Comparison of ENCODE assay signal across 24 cellular contexts in the genomic region with DNA sequence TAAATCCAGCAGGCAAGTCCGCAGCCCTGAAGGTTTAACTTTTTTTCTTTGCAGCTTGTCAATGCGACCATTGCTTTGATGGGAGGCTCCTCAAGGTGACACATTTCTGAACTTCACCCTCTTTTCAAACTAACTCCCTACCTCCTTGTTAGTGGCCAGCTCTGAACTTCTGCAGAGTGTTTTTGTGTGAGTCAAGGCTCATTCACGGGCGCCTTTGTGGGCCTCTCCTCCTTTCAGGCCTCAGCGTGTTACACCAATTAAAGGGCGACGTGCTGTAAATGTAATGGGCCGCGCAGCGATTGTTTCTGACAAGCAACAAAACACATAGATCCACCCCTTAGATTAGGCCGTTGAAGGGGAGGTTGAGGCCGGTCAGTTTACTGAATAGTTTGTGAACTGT. TPM values are rescaled to one million over a fixed set of nuclear protein-coding genes. Genes with fewer than 3 reads are reported as not detected.
DNase-seq lines count a peak whose midpoint lies in the region; ATAC-seq lines count a peak whose summit lies in the region.
"Had no signal": no experiment of that assay in that cellular context is flagged by ENCODE, and none has a peak within 500 bp of the region (broad histone marks: within the 10 kb centered on the region; RNA-seq: fewer than 3 reads in every experiment).

No MANE protein-coding gene starts in this region.

- H3K27me3 ChIP-seq in HUES6 (ENCODE audit: control insufficient read depth, insufficient read depth, low read length) (peaks cover 99% of the 10 kb centered on the region), iPS-15b (ENCODE audit: control insufficient read depth, insufficient read depth, low read length) (peaks cover 97% of the 10 kb centered on the region), neuronal stem cell (ENCODE audit: control insufficient read depth in 3 of 3, insufficient read depth in 3 of 3, low read depth in 1 of 3, low read length in 3 of 3) (peaks cover 42 to 99% (median 89%) of the 10 kb centered on the region in 3 experiments)

- H2BK12ac ChIP-seq in neuronal stem cell (ENCODE audit: low read length) = no peak overlapping the region

- no peaks in the 10 kb centered on the region for H3K79me1 ChIP-seq in neuronal stem cell (ENCODE audit: low read depth, low read length)

- H3K9ac ChIP-seq in HUES6 (ENCODE audit: low read length) (no peak overlapping the region), iPS-15b (ENCODE audit: low read depth, low read length) (no peak overlapping the region), neuronal stem cell (ENCODE audit: low read depth, low read length, poor library complexity) (no peak overlapping the region)

- no peaks in the 10 kb centered on the region for H3K9me3 Mint-ChIP-seq in activated CD4-positive, alpha-beta T cell treated with anti-CD3 and anti-CD28 coated beads for 36 hours (ENCODE audit: low read depth)
- H3K9me3 Mint-ChIP-seq in activated CD4-positive, alpha-beta T cell treated with anti-CD3 and anti-CD28 coated beads, Interleukin-2, amount 10 ng/mL, durations not matched to agents 7 days and 5 days = no peaks in the 10 kb centered on the region

- DNase-seq in activated CD4-positive, alpha-beta T cell treated with anti-CD3 and anti-CD28 coated beads for 36 hours = peak; percentile 28
- DNase-seq in activated CD4-positive, alpha-beta T cell treated with anti-CD3 and anti-CD28 coated beads, Interleukin-2, amount 10 ng/mL, durations not matched to agents 7 days and 5 days = no peak
- DNase-seq in neuronal stem cell (ENCODE audit: low spot score) = peak; percentile 36
- DNase-seq in medulla oblongata (ENCODE audit: extremely low spot score) = no peak
- DNase-seq in Right ventricle myocardium inferior (ENCODE audit: missing footprints) = no peak
- DNase-seq in left ventricle myocardium superior = no peak
- DNase-seq: 8988T; activated CD4-positive, alpha-beta T cell treated with anti-CD3 and anti-CD28 coated beads for 4 hours; activated CD8-positive, alpha-beta memory T cell treated with anti-CD3 and anti-CD28 coated beads, Interleukin-2, amount 50 U/mL, for 4 hours; activated effector memory CD4-positive, alpha-beta T cell treated with Interleukin-2 at 50 U/mL for 16 hours; BE2C; NCI-H1417; NCI-H524 treated with DMSO at 0.1 percent for 48 hours; stimulated activated CD4-positive, alpha-beta T cell treated with anti-CD3 and anti-CD28 coated beads, Interleukin-4, amount 100 ng/mL, for 4 hours had no signal

- H2BK120ac ChIP-seq in neuronal stem cell (ENCODE audit: low read depth, low read length) = no peak overlapping the region

- CTCF ChIA-PET in activated CD4-positive, alpha-beta T cell treated with anti-CD3 and anti-CD28 coated beads for 36 hours (lab: Charles Lee) = interaction anchor here (0.6 to 1.4 kb wide), 3 partner anchors 10 to 1067 kb away, joined by 4 read pairs; no protein-coding TSS in a partner anchor
- CTCF ChIA-PET in activated CD4-positive, alpha-beta T cell treated with anti-CD3 and anti-CD28 coated beads, Interleukin-2, amount 10 ng/mL, durations not matched to agents 7 days and 5 days (lab: Charles Lee) = interaction anchor here (0.6 to 1.4 kb wide), 3 partner anchors 51 to 171 kb away, joined by 3 to 4 read pairs (median 3); no protein-coding TSS in a partner anchor

- peak overlapping the region; percentile 53; the same call in 1 of the 2 replicates for H3K4me3 ChIP-seq in HUES6 (ENCODE audit: low read depth, low read length)
- H3K4me3 ChIP-seq in iPS-15b (ENCODE audit: low read depth, low read length) = peak overlapping the region; percentile 3
- no peak overlapping the region for H3K4me3 ChIP-seq in neuronal stem cell (ENCODE audit: low read length in 2 of 2)
- H3K4me3 ChIP-seq: cardiac muscle cell, lung, prostate gland, skin epidermis had no signal

- peaks cover 31% of the 10 kb centered on the region for H3K4me1 Mint-ChIP-seq in activated CD4-positive, alpha-beta T cell treated with anti-CD3 and anti-CD28 coated beads for 36 hours
- peaks cover 25% of the 10 kb centered on the region for H3K4me1 Mint-ChIP-seq in activated CD4-positive, alpha-beta T cell treated with anti-CD3 and anti-CD28 coated beads, Interleukin-2, amount 10 ng/mL, durations not matched to agents 7 days and 5 days

- H2AK5ac ChIP-seq in neuronal stem cell (ENCODE audit: low read depth, low read length) = no peak overlapping the region

- H3K4me2 ChIP-seq in neuronal stem cell (ENCODE audit: insufficient read depth, low read length, poor library complexity, severe bottlenecking) = peak overlapping the region; percentile 35

- H2BK15ac ChIP-seq in neuronal stem cell (ENCODE audit: low read length) = no peak overlapping the region

- H3K27ac ChIP-seq in HUES6 (ENCODE audit: low read depth, low read length) = no peak overlapping the region
- no peak overlapping the region for H3K27ac ChIP-seq in neuronal stem cell (replicated peaks; ENCODE audit: low read length)
- H3K27ac ChIP-seq: cardiac muscle cell, prostate gland, RWPE1, skin epidermis had no signal

- no peak overlapping the region for H2BK5ac ChIP-seq in neuronal stem cell (ENCODE audit: low read length)

- peak; percentile 32 for ATAC-seq in activated CD4-positive, alpha-beta T cell treated with anti-CD3 and anti-CD28 coated beads for 36 hours
- no peak for ATAC-seq in Right ventricle myocardium inferior
- ATAC-seq in left ventricle myocardium superior = no peak

- H3K36me3 ChIP-seq in HUES6 (ENCODE audit: control insufficient read depth, insufficient read depth, low read length) (no peaks in the 10 kb centered on the region), iPS-15b (ENCODE audit: control insufficient read depth, insufficient read depth, low read length) (no peaks in the 10 kb centered on the region), neuronal stem cell (replicated peaks in 1 of 2; ENCODE audit: control insufficient read depth in 2 of 2, insufficient read depth in 2 of 2, low read length in 2 of 2) (no peaks in the 10 kb centered on the region)
- H3K36me3 ChIP-seq: BE2C, cardiac muscle cell, prostate gland had no signal

- H4K8ac ChIP-seq in neuronal stem cell (ENCODE audit: low read depth, low read length) = no peak overlapping the region

- H3K18ac ChIP-seq in neuronal stem cell (ENCODE audit: low read length) = no peak overlapping the region

- H3K27me3 Mint-ChIP-seq in activated CD4-positive, alpha-beta T cell treated with anti-CD3 and anti-CD28 coated beads for 36 hours = peaks cover 81% of the 10 kb centered on the region
- peaks cover 90% of the 10 kb centered on the region for H3K27me3 Mint-ChIP-seq in activated CD4-positive, alpha-beta T cell treated with anti-CD3 and anti-CD28 coated beads, Interleukin-2, amount 10 ng/mL, durations not matched to agents 7 days and 5 days

- no peak overlapping the region for H4K91ac ChIP-seq in neuronal stem cell (ENCODE audit: low read depth, low read length, poor library complexity)

- WGBS in neuronal stem cell (ENCODE audit: extremely low coverage in 2 of 2, insufficient read length in 2 of 2, insufficient replicate concordance in 1 of 2), 2 donors = no CpG with 5 or more reads among the region's 12 CpGs

- no peak overlapping the region for H3K23ac ChIP-seq in neuronal stem cell (ENCODE audit: low read depth, low read length, poor library complexity)

- H3K27ac Mint-ChIP-seq in activated CD4-positive, alpha-beta T cell treated with anti-CD3 and anti-CD28 coated beads for 36 hours = no peak overlapping the region
- no peak overlapping the region for H3K27ac Mint-ChIP-seq in activated CD4-positive, alpha-beta T cell treated with anti-CD3 and anti-CD28 coated beads, Interleukin-2, amount 10 ng/mL, durations not matched to agents 7 days and 5 days

- no peak overlapping the region for H3K14ac ChIP-seq in neuronal stem cell (ENCODE audit: low read length)

- no peak overlapping the region for H3K4me3 Mint-ChIP-seq in activated CD4-positive, alpha-beta T cell treated with anti-CD3 and anti-CD28 coated beads for 36 hours
- no peak overlapping the region for H3K4me3 Mint-ChIP-seq in activated CD4-positive, alpha-beta T cell treated with anti-CD3 and anti-CD28 coated beads, Interleukin-2, amount 10 ng/mL, durations not matched to agents 7 days and 5 days

- H3K9me3 ChIP-seq in HUES6 (ENCODE audit: control insufficient read depth, insufficient read depth, low read depth, low read length) (no peaks in the 10 kb centered on the region), iPS-15b (ENCODE audit: control insufficient read depth, insufficient read depth, low read length) (no peaks in the 10 kb centered on the region), neuronal stem cell (replicated peaks in 1 of 2; ENCODE audit: control insufficient read depth in 2 of 2, insufficient read depth in 1 of 2, low read depth in 1 of 2, low read length in 2 of 2) (peaks cover 0 to 3% of the 10 kb centered on the region in 2 donors)
- H3K9me3 ChIP-seq: BE2C, prostate gland had no signal

- H3K4me1 ChIP-seq in HUES6 (ENCODE audit: control insufficient read depth, insufficient read depth, low read length) (peaks cover 45% of the 10 kb centered on the region), iPS-15b (ENCODE audit: control insufficient read depth, insufficient read depth, low read length) (no peaks in the 10 kb centered on the region), neuronal stem cell (ENCODE audit: control insufficient read depth in 2 of 2, insufficient read depth in 1 of 2, low read depth in 1 of 2, low read length in 2 of 2) (peaks cover 22 to 36% of the 10 kb centered on the region in 2 donors)
- H3K4me1 ChIP-seq: BE2C, prostate gland had no signal

- H2AFZ ChIP-seq in neuronal stem cell (ENCODE audit: low read length) = peak overlapping the region; percentile 71

- H3K4ac ChIP-seq in neuronal stem cell (ENCODE audit: low read length) = no peak overlapping the region

- intact Hi-C loops in activated CD4-positive, alpha-beta T cell treated with anti-CD3 and anti-CD28 coated beads for 36 hours (cut with DNase I, micrococcal nuclease) = no loop called here
- intact Hi-C loops in Right ventricle myocardium inferior (cut with DNase I) = no loop called here
- intact Hi-C loops in left ventricle myocardium superior (cut with micrococcal nuclease) = no loop called here

- H3K36me3 Mint-ChIP-seq in activated CD4-positive, alpha-beta T cell treated with anti-CD3 and anti-CD28 coated beads for 36 hours (ENCODE audit: low read depth) = no peaks in the 10 kb centered on the region
- peaks cover 2% of the 10 kb centered on the region for H3K36me3 Mint-ChIP-seq in activated CD4-positive, alpha-beta T cell treated with anti-CD3 and anti-CD28 coated beads, Interleukin-2, amount 10 ng/mL, durations not matched to agents 7 days and 5 days (ENCODE audit: low read depth)

- POLR2A ChIA-PET in activated CD4-positive, alpha-beta T cell treated with anti-CD3 and anti-CD28 coated beads for 36 hours (lab: Charles Lee) = interaction anchor here (0.6 kb wide), 1 partner anchor 13 kb away, joined by 3 read pairs; no protein-coding TSS in a partner anchor
- POLR2A ChIA-PET in activated CD4-positive, alpha-beta T cell treated with anti-CD3 and anti-CD28 coated beads, Interleukin-2, amount 10 ng/mL, durations not matched to agents 7 days and 5 days (lab: Charles Lee) = no interaction called here

RNA-seq across cellular contexts. Expression of a gene that starts 45.5 kb away (rescaled TPM):
- not detected for total RNA-seq in activated CD4-positive, alpha-beta T cell treated with anti-CD3 and anti-CD28 coated beads for 36 hours
- not detected for total RNA-seq in activated CD4-positive, alpha-beta T cell treated with anti-CD3 and anti-CD28 coated beads, Interleukin-2, amount 10 ng/mL, durations not matched to agents 7 days and 5 days
- 0.45 TPM for polyA plus RNA-seq in neuronal stem cell (2013, experiment 1 of 2)
- polyA plus RNA-seq in neuronal stem cell (2013, experiment 2 of 2) = 0.42 TPM
- total RNA-seq in Right ventricle myocardium inferior (not detected), left ventricle myocardium superior (not detected)
- total RNA-seq: cardiac muscle cell, dermis microvascular lymphatic vessel endothelial cell, fibroblast of villous mesenchyme, lung, urinary bladder had no signal
- polyA plus RNA-seq: cardiac muscle cell, urinary bladder had no signal

RNA-seq across cellular contexts. Expression of a gene that starts 45.8 kb away (rescaled TPM):
- 1 to 10 TPM; 5.5 to 7.3 TPM for total RNA-seq in activated CD4-positive, alpha-beta T cell treated with anti-CD3 and anti-CD28 coated beads for 36 hours
- total RNA-seq in activated CD4-positive, alpha-beta T cell treated with anti-CD3 and anti-CD28 coated beads, Interleukin-2, amount 10 ng/mL, durations not matched to agents 7 days and 5 days = 10 to 100 TPM; 25.7 to 28.2 TPM
- 16.5 TPM for polyA plus RNA-seq in neuronal stem cell (2013, experiment 1 of 2)
- polyA plus RNA-seq in neuronal stem cell (2013, experiment 2 of 2) = 17.3 TPM
- total RNA-seq in Right ventricle myocardium inferior (34.8 TPM), left ventricle myocardium superior (36.6 TPM)

Comparison
In these comparisons a context has a peak if more than half of its experiments do, and no peak if none do; other contexts are left out.
1. DNase-seq: peak in activated CD4-positive, alpha-beta T cell treated with anti-CD3 and anti-CD28 coated beads for 36 hours (single experiment) and neuronal stem cell (single experiment); none in activated CD4-positive, alpha-beta T cell treated with anti-CD3 and anti-CD28 coated beads, Interleukin-2, amount 10 ng/mL, durations not matched to agents 7 days and 5 days (single experiment), medulla oblongata (single experiment), Right ventricle myocardium inferior (single experiment) and left ventricle myocardium superior (single experiment).
2. H3K4me3 ChIP-seq: peak in HUES6 (single experiment) and iPS-15b (single experiment); none in neuronal stem cell (0 of 2).